In the genomic region with DNA sequence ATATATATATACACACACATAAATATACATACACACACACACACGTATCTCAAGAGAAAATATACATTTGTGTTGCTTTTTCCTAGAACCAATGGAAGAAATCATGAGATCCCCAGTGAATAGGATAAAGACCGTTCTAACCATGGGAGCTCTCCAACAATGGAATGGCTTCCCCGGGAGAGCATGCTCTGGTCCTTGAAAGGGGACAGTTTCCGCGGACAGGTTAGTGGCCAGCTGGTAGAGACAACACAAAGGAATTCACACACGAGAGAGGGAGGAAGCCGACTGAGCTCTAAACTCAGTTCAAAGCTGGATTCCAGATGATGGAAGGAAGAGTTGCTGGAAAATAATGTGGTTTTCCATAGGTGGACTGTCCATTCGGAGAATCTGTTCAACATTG, we compare ENCODE assay signal across 13 cellular contexts.
"Had no signal": no experiment of that assay in that cellular context is flagged by ENCODE, and none has a peak within 500 bp of the region (broad histone marks: within the 10 kb centered on the region; RNA-seq: fewer than 3 reads in every experiment).

No MANE protein-coding gene starts in this region.

- H3K27ac Mint-ChIP-seq: activated naive CD4-positive, alpha-beta T cell treated with anti-CD3 and anti-CD28 coated beads, Interleukin-2, amount 50 U/mL, for 24 hours; activated T-cell treated with anti-CD3 and anti-CD28 coated beads, Interleukin-2, amount 50 U/mL, for 72 hours; stimulated activated effector memory CD8-positive, alpha-beta T cell treated with anti-CD3 and anti-CD28 coated beads, Interleukin-12 subunit alpha, Interleukin-12 subunit beta, amount 100 ng/mL, for 72 hours; type B pancreatic cell had no signal

- H3K36me3 ChIP-seq: gastrocnemius medialis, prostate gland, stomach had no signal

- H3K4me3 Mint-ChIP-seq: activated CD4-positive, alpha-beta T cell treated with anti-CD3 and anti-CD28 coated beads, Interleukin-2, amount 10 ng/mL, durations not matched to agents 7 days and 5 days; activated naive CD4-positive, alpha-beta T cell treated with anti-CD3 and anti-CD28 coated beads, Interleukin-2, amount 50 U/mL, for 24 hours; activated T-cell treated with anti-CD3 and anti-CD28 coated beads, Interleukin-2, amount 50 U/mL, for 72 hours; nephron; stimulated activated effector memory CD8-positive, alpha-beta T cell treated with anti-CD3 and anti-CD28 coated beads, Interleukin-12 subunit alpha, Interleukin-12 subunit beta, amount 100 ng/mL, for 72 hours; type B pancreatic cell had no signal

- H3K9me3 Mint-ChIP-seq: activated CD4-positive, alpha-beta T cell treated with anti-CD3 and anti-CD28 coated beads, Interleukin-2, amount 10 ng/mL, durations not matched to agents 7 days and 5 days; activated naive CD4-positive, alpha-beta T cell treated with anti-CD3 and anti-CD28 coated beads, Interleukin-2, amount 50 U/mL, for 24 hours; activated T-cell treated with anti-CD3 and anti-CD28 coated beads, Interleukin-2, amount 50 U/mL, for 72 hours; nephron; stimulated activated effector memory CD8-positive, alpha-beta T cell treated with anti-CD3 and anti-CD28 coated beads, Interleukin-12 subunit alpha, Interleukin-12 subunit beta, amount 100 ng/mL, for 72 hours; type B pancreatic cell had no signal

- H3K36me3 Mint-ChIP-seq: activated naive CD4-positive, alpha-beta T cell treated with anti-CD3 and anti-CD28 coated beads, Interleukin-2, amount 50 U/mL, for 24 hours; stimulated activated effector memory CD8-positive, alpha-beta T cell treated with anti-CD3 and anti-CD28 coated beads, Interleukin-12 subunit alpha, Interleukin-12 subunit beta, amount 100 ng/mL, for 72 hours; type B pancreatic cell had no signal

- H3K4me1 Mint-ChIP-seq: activated CD4-positive, alpha-beta T cell treated with anti-CD3 and anti-CD28 coated beads, Interleukin-2, amount 10 ng/mL, durations not matched to agents 7 days and 5 days; activated naive CD4-positive, alpha-beta T cell treated with anti-CD3 and anti-CD28 coated beads, Interleukin-2, amount 50 U/mL, for 24 hours; nephron; stimulated activated effector memory CD8-positive, alpha-beta T cell treated with anti-CD3 and anti-CD28 coated beads, Interleukin-12 subunit alpha, Interleukin-12 subunit beta, amount 100 ng/mL, for 72 hours had no signal

- FAIRE-seq: bronchial epithelial cell had no signal

- DNase-seq: cerebellar nuclear complex, cortex of kidney had no signal

- H3K9me3 ChIP-seq: gastrocnemius medialis, prostate gland, stomach had no signal

- H3K27me3 Mint-ChIP-seq: activated CD4-positive, alpha-beta T cell treated with anti-CD3 and anti-CD28 coated beads, Interleukin-2, amount 10 ng/mL, durations not matched to agents 7 days and 5 days; activated naive CD4-positive, alpha-beta T cell treated with anti-CD3 and anti-CD28 coated beads, Interleukin-2, amount 50 U/mL, for 24 hours; type B pancreatic cell had no signal

- H3K4me3 ChIP-seq: prostate gland, smooth muscle cell had no signal

- H3K27ac ChIP-seq: gastrocnemius medialis had no signal

- H3K27me3 ChIP-seq: gastrocnemius medialis, stomach had no signal

- H3K4me1 ChIP-seq: prostate gland had no signal
